Comparison of ENCODE assay signal across 9 cellular contexts in genomic region chr4:153535735-153536494, GRCh38.
DNase-seq lines count a peak whose midpoint lies in the region; ATAC-seq and TF ChIP-seq lines count a peak whose summit lies in the region.
"Had no signal": no experiment of that assay in that cellular context is flagged by ENCODE, and none has a peak within 500 bp of the region (broad histone marks: within the 10 kb centered on the region; RNA-seq: fewer than 3 reads in every experiment).

No MANE protein-coding gene starts in this region.

- intact Hi-C loops in CD4-positive, alpha-beta T cell (cut with DNase I, micrococcal nuclease) = no loop called here
- intact Hi-C loops in upper lobe of right lung (cut with DNase I) = no loop called here

- H3K4me1 Mint-ChIP-seq in CD4-positive, alpha-beta T cell (ENCODE audit: low read depth) = peaks cover 94% of the 10 kb centered on the region
- peaks cover 53% of the 10 kb centered on the region for H3K4me1 Mint-ChIP-seq in GM23338
- peaks cover 73% of the 10 kb centered on the region for H3K4me1 Mint-ChIP-seq in activated naive CD8-positive, alpha-beta T cell treated with anti-CD3 and anti-CD28 coated beads for 36 hours

- peak overlapping the region; percentile 18 for H3K4me2 ChIP-seq in GM23338

- H3K9me3 ChIP-seq in CD4-positive, alpha-beta T cell (ENCODE audit: control insufficient read depth, low read length) = no peaks in the 10 kb centered on the region
- H3K9me3 ChIP-seq in upper lobe of right lung = no peaks in the 10 kb centered on the region

- H2AFZ ChIP-seq in GM23338 = no peak overlapping the region

- peaks cover 5% of the 10 kb centered on the region; the same call in 1 of the 2 replicates for H3K9me2 ChIP-seq in GM23338 (ENCODE audit: insufficient read depth)

- H3K4me3 Mint-ChIP-seq in CD4-positive, alpha-beta T cell = peak overlapping the region; percentile 82
- peak overlapping the region; percentile 23; the same call in 2 of the 3 replicates for H3K4me3 Mint-ChIP-seq in GM23338
- no peak overlapping the region for H3K4me3 Mint-ChIP-seq in activated naive CD8-positive, alpha-beta T cell treated with anti-CD3 and anti-CD28 coated beads for 36 hours

- H3K4me3 ChIP-seq in GM23338 = no peak overlapping the region
- H3K4me3 ChIP-seq in upper lobe of right lung = no peak overlapping the region

- peak; percentile 62 for ATAC-seq in CD4-positive, alpha-beta T cell (ENCODE audit: poor library complexity)
- ATAC-seq in GM23338 = peak; percentile 87
- no peak for ATAC-seq in HG03097 (IDR thresholded peaks at IDR 0.05; ENCODE audit: low FRiP score, unreplicated experiment)
- no peak for ATAC-seq in upper lobe of right lung
- ATAC-seq: esophagus mucosa had no signal

- no peak for TF ChIP-seq CTCF in CD4-positive, alpha-beta T cell (IDR thresholded peaks at IDR 0.05)
- TF ChIP-seq CTCF in GM23338 (conservative IDR thresholded peaks at IDR 0.05; ENCODE audit: low read depth in 2 of 2) = 0 out of 4 replicates have a peak, but pooled peaks of 1 of the 2 experiments have one; percentile 2
- no peak for TF ChIP-seq CTCF in upper lobe of right lung (IDR thresholded peaks at IDR 0.05)

- peak overlapping the region; percentile 52 for H3K27ac ChIP-seq in CD4-positive, alpha-beta T cell (ENCODE audit: low read depth, low read length)
- H3K27ac ChIP-seq in GM23338 (ENCODE audit: low read depth) (peak overlapping the region; percentile 84), upper lobe of right lung (no peak overlapping the region)

- POLR2A ChIA-PET in CD4-positive, alpha-beta T cell (lab: Charles Lee) = interaction anchor here (0.9 to 5.6 kb wide), 6 partner anchors 14 to 69 kb away, joined by 3 to 18 read pairs (median 8); partner anchors contain the start of gene TMEM131L

- H3F3A ChIP-seq in GM23338 (replicated peaks; ENCODE audit: low read depth) = 0 out of 2 replicates have a peak, but pooled peaks cover 4% of the 10 kb centered on the region

- H3K9me3 Mint-ChIP-seq in CD4-positive, alpha-beta T cell = no peaks in the 10 kb centered on the region
- no peaks in the 10 kb centered on the region for H3K9me3 Mint-ChIP-seq in GM23338
- no peaks in the 10 kb centered on the region for H3K9me3 Mint-ChIP-seq in activated naive CD8-positive, alpha-beta T cell treated with anti-CD3 and anti-CD28 coated beads for 36 hours

- no peaks in the 10 kb centered on the region for H3K27me3 ChIP-seq in CD4-positive, alpha-beta T cell (ENCODE audit: control insufficient read depth, insufficient read depth, low read length)
- H3K27me3 ChIP-seq in GM23338 (ENCODE audit: insufficient read depth) (no peaks in the 10 kb centered on the region), upper lobe of right lung (no peaks in the 10 kb centered on the region)

- H3K36me3 Mint-ChIP-seq in CD4-positive, alpha-beta T cell (ENCODE audit: low read depth) = peaks cover 58% of the 10 kb centered on the region
- H3K36me3 Mint-ChIP-seq in GM23338 (ENCODE audit: low read depth) = peaks cover 5% of the 10 kb centered on the region; the same call in 1 of the 3 replicates
- H3K36me3 Mint-ChIP-seq in activated naive CD8-positive, alpha-beta T cell treated with anti-CD3 and anti-CD28 coated beads for 36 hours = peaks cover 35% of the 10 kb centered on the region

- H3K79me2 ChIP-seq in GM23338 (replicated peaks; ENCODE audit: insufficient read depth) = peaks cover 62% of the 10 kb centered on the region

- H3K36me3 ChIP-seq in GM23338 (ENCODE audit: insufficient read depth) = no peaks in the 10 kb centered on the region
- H3K36me3 ChIP-seq in upper lobe of right lung = no peaks in the 10 kb centered on the region

- DNase-seq in CD4-positive, alpha-beta T cell = no peak
- DNase-seq in GM23338 (ENCODE audit: low spot score) = peak; percentile 64
- DNase-seq in activated naive CD8-positive, alpha-beta T cell treated with anti-CD3 and anti-CD28 coated beads for 36 hours = no peak
- peak; percentile 66 for DNase-seq in iPS-NIHi7 (ENCODE audit: extremely low spot score)
- no peak for DNase-seq in middle frontal gyrus (ENCODE audit: extremely low spot score, low spot score)
- no peak for DNase-seq in NCI-H187 treated with DMSO at 0.1 percent for 48 hours (lab: John Stamatoyannopoulos, UW)
- DNase-seq in upper lobe of right lung = no peak

- peaks cover 57% of the 10 kb centered on the region for H3K4me1 ChIP-seq in GM23338 (ENCODE audit: insufficient read depth)
- peaks cover 31% of the 10 kb centered on the region for H3K4me1 ChIP-seq in upper lobe of right lung

- CTCF ChIA-PET in CD4-positive, alpha-beta T cell (lab: Charles Lee) = interaction anchor here (1.2 to 2.8 kb wide), 11 partner anchors 12 to 103 kb away, joined by 3 to 12 read pairs (median 5); partner anchors contain the start of gene TMEM131L

- H3K27me3 Mint-ChIP-seq in CD4-positive, alpha-beta T cell = no peaks in the 10 kb centered on the region
- H3K27me3 Mint-ChIP-seq in GM23338 (ENCODE audit: insufficient read depth, low read depth, poor library complexity) = peaks cover 8% of the 10 kb centered on the region
- H3K27me3 Mint-ChIP-seq in activated naive CD8-positive, alpha-beta T cell treated with anti-CD3 and anti-CD28 coated beads for 36 hours = no peaks in the 10 kb centered on the region

- peak overlapping the region; percentile 91 for H3K27ac Mint-ChIP-seq in CD4-positive, alpha-beta T cell
- peak overlapping the region; percentile 68 for H3K27ac Mint-ChIP-seq in GM23338
- peak overlapping the region; percentile 60 for H3K27ac Mint-ChIP-seq in activated naive CD8-positive, alpha-beta T cell treated with anti-CD3 and anti-CD28 coated beads for 36 hours

- 0 out of 2 replicates have a peak, but pooled peaks cover 3% of the 10 kb centered on the region for H4K20me1 ChIP-seq in GM23338 (replicated peaks; ENCODE audit: insufficient read depth)

TF ChIP-seq in GM23338, 12 proteins besides CTCF, POLR2A, EP300 and RAD21:
- peak; percentile 98 for TF ChIP-seq ZNF462 (CRISPR knock-in tag; IDR thresholded peaks at IDR 0.05)
- TF ChIP-seq ZNF331 (CRISPR knock-in tag; IDR thresholded peaks at IDR 0.05; ENCODE audit: low read depth) = no peak
- TF ChIP-seq NANOG (IDR thresholded peaks at IDR 0.05; ENCODE audit: borderline replicate concordance) = peak; percentile 43; the same call in 1 of the 2 replicates

Comparison
In these comparisons a context has a peak if more than half of its experiments do, and no peak if none do; other contexts are left out.
1. ATAC-seq: peak in CD4-positive, alpha-beta T cell (single experiment) and GM23338 (single experiment); none in HG03097 (single experiment) and upper lobe of right lung (single experiment).
2. DNase-seq: peak in GM23338 (single experiment) and iPS-NIHi7 (single experiment); none in CD4-positive, alpha-beta T cell (0 of 10), activated naive CD8-positive, alpha-beta T cell treated with anti-CD3 and anti-CD28 coated beads for 36 hours (single experiment), middle frontal gyrus (single experiment), NCI-H187 treated with DMSO at 0.1 percent for 48 hours (single experiment) and upper lobe of right lung (single experiment).
3. Peak in every context shown above with its lines, with median percentiles within 50 percentile points of each other: H3K27ac Mint-ChIP-seq.